In the genomic region with DNA sequence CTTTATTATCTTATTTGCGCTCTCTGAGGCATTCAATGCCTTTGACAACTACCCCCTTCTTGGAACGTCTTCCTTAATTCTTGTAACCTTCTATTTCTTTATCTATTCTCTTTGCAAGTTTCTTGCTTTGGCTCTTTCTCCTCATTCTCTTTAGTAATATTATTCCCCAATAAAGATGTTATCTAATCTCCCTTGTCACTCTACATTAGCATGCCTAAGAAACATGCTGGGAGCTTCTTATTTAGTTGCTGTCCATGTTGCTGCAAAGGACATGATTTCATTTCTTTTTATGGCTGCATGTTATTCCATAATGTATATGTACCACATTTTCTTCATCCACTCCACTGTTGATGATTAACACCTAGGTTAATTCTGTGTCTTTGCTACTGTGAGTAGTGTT, we compare ENCODE assay signal across 1 cellular context.
TF ChIP-seq lines count a peak whose summit lies in the region.

No MANE protein-coding gene starts in this region.

TF ChIP-seq in HepG2, 621 proteins besides CTCF, POLR2A, EP300 and RAD21 (continued from another document):
- TF ChIP-seq ZNF513 (CRISPR knock-in tag; conservative IDR thresholded peaks at IDR 0.05) (no peak), NCOA1 (CRISPR knock-in tag; IDR thresholded peaks at IDR 0.05) (no peak), ZNF296 (CRISPR knock-in tag; conservative IDR thresholded peaks at IDR 0.05) (no peak), ZNF746 (CRISPR knock-in tag; IDR thresholded peaks at IDR 0.05) (no peak), ZNF124 (CRISPR knock-in tag; IDR thresholded peaks at IDR 0.05) (no peak), SRF (IDR thresholded peaks at IDR 0.05; ENCODE audit: low read depth, low read length) (no peak), NAIF1 (CRISPR knock-in tag; IDR thresholded peaks at IDR 0.05; ENCODE audit: borderline replicate concordance) (no peak), PPARG (CRISPR knock-in tag; conservative IDR thresholded peaks at IDR 0.05) (no peak), ZBTB42 (CRISPR knock-in tag; IDR thresholded peaks at IDR 0.05) (no peak), ZSCAN20 (CRISPR knock-in tag; IDR thresholded peaks at IDR 0.05; ENCODE audit: borderline replicate concordance) (no peak)
- TF ChIP-seq, protein P1, sequence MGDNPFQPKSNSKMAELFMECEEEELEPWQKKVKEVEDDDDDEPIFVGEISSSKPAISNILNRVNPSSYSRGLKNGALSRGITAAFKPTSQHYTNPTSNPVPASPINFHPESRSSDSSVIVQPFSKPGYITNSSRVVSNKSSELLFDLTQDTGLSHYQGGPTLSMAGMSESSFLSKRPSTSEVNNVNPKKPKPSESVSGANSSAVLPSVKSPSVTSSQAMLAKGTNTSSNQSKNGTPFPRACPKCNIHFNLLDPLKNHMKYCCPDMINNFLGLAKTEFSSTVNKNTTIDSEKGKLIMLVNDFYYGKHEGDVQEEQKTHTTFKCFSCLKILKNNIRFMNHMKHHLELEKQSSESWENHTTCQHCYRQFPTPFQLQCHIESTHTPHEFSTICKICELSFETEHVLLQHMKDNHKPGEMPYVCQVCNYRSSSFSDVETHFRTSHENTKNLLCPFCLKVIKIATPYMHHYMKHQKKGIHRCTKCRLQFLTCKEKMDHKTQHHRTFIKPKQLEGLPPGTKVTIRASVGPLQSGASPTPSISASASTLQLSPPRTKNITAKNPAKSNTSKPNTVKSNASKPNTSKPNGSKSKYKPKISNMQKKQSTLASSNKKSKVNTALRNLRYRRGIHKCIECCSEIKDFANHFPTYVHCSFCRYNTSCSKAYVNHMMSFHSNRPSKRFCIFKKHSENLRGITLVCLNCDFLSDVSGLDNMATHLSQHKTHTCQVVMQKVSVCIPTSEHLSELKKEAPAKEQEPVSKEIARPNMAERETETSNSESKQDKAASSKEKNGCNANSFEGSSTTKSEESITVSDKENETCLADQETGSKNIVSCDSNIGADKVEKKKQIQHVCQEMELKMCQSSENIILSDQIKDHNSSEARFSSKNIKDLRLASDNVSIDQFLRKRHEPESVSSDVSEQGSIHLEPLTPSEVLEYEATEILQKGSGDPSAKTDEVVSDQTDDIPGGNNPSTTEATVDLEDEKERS (CRISPR knock-in tag; IDR thresholded peaks at IDR 0.05), result no peak
- TF ChIP-seq, protein P2, sequence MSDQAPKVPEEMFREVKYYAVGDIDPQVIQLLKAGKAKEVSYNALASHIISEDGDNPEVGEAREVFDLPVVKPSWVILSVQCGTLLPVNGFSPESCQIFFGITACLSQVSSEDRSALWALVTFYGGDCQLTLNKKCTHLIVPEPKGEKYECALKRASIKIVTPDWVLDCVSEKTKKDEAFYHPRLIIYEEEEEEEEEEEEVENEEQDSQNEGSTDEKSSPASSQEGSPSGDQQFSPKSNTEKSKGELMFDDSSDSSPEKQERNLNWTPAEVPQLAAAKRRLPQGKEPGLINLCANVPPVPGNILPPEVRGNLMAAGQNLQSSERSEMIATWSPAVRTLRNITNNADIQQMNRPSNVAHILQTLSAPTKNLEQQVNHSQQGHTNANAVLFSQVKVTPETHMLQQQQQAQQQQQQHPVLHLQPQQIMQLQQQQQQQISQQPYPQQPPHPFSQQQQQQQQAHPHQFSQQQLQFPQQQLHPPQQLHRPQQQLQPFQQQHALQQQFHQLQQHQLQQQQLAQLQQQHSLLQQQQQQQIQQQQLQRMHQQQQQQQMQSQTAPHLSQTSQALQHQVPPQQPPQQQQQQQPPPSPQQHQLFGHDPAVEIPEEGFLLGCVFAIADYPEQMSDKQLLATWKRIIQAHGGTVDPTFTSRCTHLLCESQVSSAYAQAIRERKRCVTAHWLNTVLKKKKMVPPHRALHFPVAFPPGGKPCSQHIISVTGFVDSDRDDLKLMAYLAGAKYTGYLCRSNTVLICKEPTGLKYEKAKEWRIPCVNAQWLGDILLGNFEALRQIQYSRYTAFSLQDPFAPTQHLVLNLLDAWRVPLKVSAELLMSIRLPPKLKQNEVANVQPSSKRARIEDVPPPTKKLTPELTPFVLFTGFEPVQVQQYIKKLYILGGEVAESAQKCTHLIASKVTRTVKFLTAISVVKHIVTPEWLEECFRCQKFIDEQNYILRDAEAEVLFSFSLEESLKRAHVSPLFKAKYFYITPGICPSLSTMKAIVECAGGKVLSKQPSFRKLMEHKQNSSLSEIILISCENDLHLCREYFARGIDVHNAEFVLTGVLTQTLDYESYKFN (CRISPR knock-in tag; conservative IDR thresholded peaks at IDR 0.05), result no peak
TF ChIP-seq in HepG2: peak in this region for 0.
